ENCODE assay signal across 1 cellular context in genomic region chr15:23857028-23857641, GRCh38.
TF ChIP-seq lines count a peak whose summit lies in the region.

No MANE protein-coding gene starts in this region.

TF ChIP-seq in WTC11, 78 proteins besides CTCF, POLR2A, EP300 and RAD21 (continued from another document):
- no peak for TF ChIP-seq AR (CRISPR knock-in tag; IDR thresholded peaks at IDR 0.05)
- TF ChIP-seq TCF7 (CRISPR knock-in tag; IDR thresholded peaks at IDR 0.05; ENCODE audit: low read depth) = no peak
- no peak for TF ChIP-seq MLX (CRISPR knock-in tag; IDR thresholded peaks at IDR 0.05)
